Comparison of ENCODE assay signal across 25 cellular contexts in the genomic region with DNA sequence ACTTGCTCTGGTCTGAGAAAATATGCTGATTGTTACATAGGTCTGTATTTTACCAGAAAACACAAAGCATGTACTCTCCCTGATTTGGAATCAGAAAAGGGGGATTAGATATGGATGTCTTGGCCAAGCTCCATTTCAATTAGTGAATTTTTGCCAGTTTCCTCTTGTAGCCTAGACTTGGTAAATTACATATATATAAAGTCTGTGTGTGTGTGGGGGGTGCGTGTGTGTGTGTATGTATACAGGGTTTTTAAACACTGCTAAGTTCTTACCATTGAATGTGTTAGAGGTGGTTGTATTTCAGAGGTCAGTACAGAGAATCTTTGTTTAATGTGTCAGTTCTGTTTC. TPM values are rescaled to one million over a fixed set of nuclear protein-coding genes. Genes with fewer than 3 reads are reported as not detected.
DNase-seq lines count a peak whose midpoint lies in the region; ATAC-seq, FAIRE-seq and TF ChIP-seq lines count a peak whose summit lies in the region.
"Had no signal": no experiment of that assay in that cellular context is flagged by ENCODE, and none has a peak within 500 bp of the region (broad histone marks: within the 10 kb centered on the region; RNA-seq: fewer than 3 reads in every experiment).

No MANE protein-coding gene starts in this region.

- no peaks in the 10 kb centered on the region for H3K79me2 ChIP-seq in HepG2 (ENCODE audit: insufficient read depth, low read length)

- WGBS in HepG2 (ENCODE audit: low lambda C conversion rate), result 29% methylated on average over 1 of the region's 1 CpG
- WGBS in right lobe of liver (ENCODE audit: insufficient coverage, low coverage, low lambda C conversion rate, missing lambda C conversion rate), result 62% methylated on average over 1 of the region's 1 CpG

- in situ Hi-C loops in HepG2 (cut with HindIII; ENCODE audit: extremely low pct_ligation_motif_present, low pct_unique_long_range_greater_than_20kb), result loop anchor here (10.0 kb wide), 1 partner anchor 1132 kb away; no protein-coding TSS in a partner anchor

- TF ChIP-seq POLR2A in HepG2 (IDR thresholded peaks at IDR 0.05; ENCODE audit: insufficient read depth in 1 of 2, low read depth in 2 of 2, low read length in 2 of 2), result no peak
- TF ChIP-seq POLR2A in right lobe of liver (IDR thresholded peaks at IDR 0.05), result no peak

- H3K27ac Mint-ChIP-seq in endothelial cell (ENCODE audit: unreplicated experiment), result peak overlapping the region; percentile 49
- H3K27ac Mint-ChIP-seq: activated naive CD8-positive, alpha-beta T cell; CD4-positive, alpha-beta memory T cell had no signal

- intact Hi-C loops in HepG2 (cut with micrococcal nuclease; ENCODE audit: unreplicated experiment) (loop anchor here (2.0 to 10.0 kb wide), 2 partner anchors 86 to 412 kb away; no protein-coding TSS in a partner anchor), right lobe of liver (cut with DNase I) (no loop called here)

- ATAC-seq in HepG2 (no peak), right lobe of liver (no peak), left lobe of liver (no peak)
- ATAC-seq: stimulated activated naive CD8-positive, alpha-beta T cell treated with anti-CD3 and anti-CD28 coated beads, Interleukin-15, Interleukin-2, amounts not matched to agents 100 U/mL and 50 U/mL, for 24 hours had no signal

- no peak overlapping the region for H3K4me3 Mint-ChIP-seq in endothelial cell (ENCODE audit: unreplicated experiment)
- H3K4me3 Mint-ChIP-seq: activated naive CD8-positive, alpha-beta T cell; CD4-positive, alpha-beta memory T cell had no signal

- H2AFZ ChIP-seq in HepG2 (ENCODE audit: low read length), result no peak overlapping the region
- H2AFZ ChIP-seq: PC-9 had no signal

- H3K27me3 ChIP-seq in HepG2 (ENCODE audit: control insufficient read depth in 1 of 2, insufficient read depth in 2 of 2, low read length in 2 of 2) (peaks cover 3 to 27% of the 10 kb centered on the region in 2 experiments; a peak in 4 of 5 replicates), right lobe of liver (peaks cover 0 to 18% of the 10 kb centered on the region in 2 donors), muscle layer of duodenum (ENCODE audit: low read depth, low read length) (peaks cover 33% of the 10 kb centered on the region)

- H3K36me3 ChIP-seq in HepG2 (replicated peaks in 1 of 2; ENCODE audit: control insufficient read depth in 1 of 2, insufficient read depth in 2 of 2, low read length in 2 of 2), result no peaks in the 10 kb centered on the region
- H3K36me3 ChIP-seq in right lobe of liver, result no peaks in the 10 kb centered on the region
- peaks cover 0 to 21% of the 10 kb centered on the region in 2 donors for H3K36me3 ChIP-seq in muscle layer of duodenum (ENCODE audit: control insufficient read depth in 1 of 2, insufficient read depth in 2 of 2, low read length in 2 of 2)
- H3K36me3 ChIP-seq: spleen had no signal

- FAIRE-seq in HepG2 (lab: Jason Lieb, UNC), result no peak
- no peak for FAIRE-seq in RCC 7860 (lab: Jason Lieb, UNC)
- FAIRE-seq: A204.1, endometrium, islet of Langerhans had no signal

- peak overlapping the region; percentile 74 for H3K4me2 ChIP-seq in HepG2 (ENCODE audit: low read depth, low read length)
- H3K4me2 ChIP-seq: PC-9 had no signal

- peaks cover 10% of the 10 kb centered on the region for H3K27me3 Mint-ChIP-seq in endothelial cell (ENCODE audit: unreplicated experiment)

- no peak for DNase-seq in HepG2 (ENCODE audit: low spot score)
- no peak for DNase-seq in right lobe of liver
- no peak for DNase-seq in endothelial cell (ENCODE audit: low spot score)
- no peak for DNase-seq in D341Med (ENCODE audit: low spot score)
- DNase-seq in left lobe of liver (ENCODE audit: low spot score), result no peak
- DNase-seq in stimulated activated CD4-positive, alpha-beta T cell treated with anti-CD3 and anti-CD28 coated beads, Interleukin-1b, Interleukin-23, amount 100 ng/mL, for 48 hours, result no peak
- DNase-seq in RCC 7860 (ENCODE audit: low spot score), result no peak
- DNase-seq: activated CD4-positive, alpha-beta T cell treated with anti-CD3 and anti-CD28 coated beads, Interleukin-2, amount 50 U/mL, for 4 hours; activated T-cell treated with anti-CD3 and anti-CD28 coated beads, Interleukin-2, amount 50 U/mL, for 1 hour; caudate nucleus; DND-41; HFFc6; KG1; NCI-H1048; NCI-H2081 treated with DMSO at 0.1 percent for 48 hours; NCI-H69; PC-9; spleen; stimulated activated naive CD8-positive, alpha-beta T cell treated with anti-CD3 and anti-CD28 coated beads, Interleukin-15, Interleukin-2, amounts not matched to agents 100 U/mL and 50 U/mL, for 24 hours had no signal

- H3K4me1 ChIP-seq in HepG2 (ENCODE audit: insufficient read depth, low read length), result peaks cover 52% of the 10 kb centered on the region
- H3K4me1 ChIP-seq in right lobe of liver, result peaks cover 0 to 19% (median 0%) of the 10 kb centered on the region in 4 donors
- peaks cover 0 to 30% of the 10 kb centered on the region in 2 donors for H3K4me1 ChIP-seq in muscle layer of duodenum (ENCODE audit: control insufficient read depth in 1 of 2, insufficient read depth in 2 of 2, low read length in 2 of 2)

- peaks cover 28% of the 10 kb centered on the region for H3K4me1 Mint-ChIP-seq in endothelial cell (ENCODE audit: unreplicated experiment)

- H3K27ac ChIP-seq in HepG2 (ENCODE audit: extremely low read length, insufficient read depth, low read length) (no peak overlapping the region), right lobe of liver (no peak overlapping the region), muscle layer of duodenum (ENCODE audit: low read length) (peak overlapping the region; percentile 69)
- H3K27ac ChIP-seq: PC-9, spleen had no signal

- no peaks in the 10 kb centered on the region for H3K9me3 Mint-ChIP-seq in endothelial cell (ENCODE audit: unreplicated experiment)
- H3K9me3 Mint-ChIP-seq: HFFc6 had no signal

- POLR2A ChIA-PET in HepG2 (lab: Yijun Ruan, JAX), result interaction anchor here (0.6 to 2.5 kb wide), 2 partner anchors 86 to 1198 kb away, joined by 3 to 13 read pairs; no protein-coding TSS in a partner anchor

- TF ChIP-seq EP300 in HepG2 (IDR thresholded peaks at IDR 0.05; ENCODE audit: low read depth in 2 of 2, low read length in 2 of 2), result no peak
- no peak for TF ChIP-seq EP300 in HepG2 (CRISPR knock-in tag; IDR thresholded peaks at IDR 0.05; ENCODE audit: borderline replicate concordance)

- H3K36me3 Mint-ChIP-seq in endothelial cell (ENCODE audit: low read depth, unreplicated experiment), result no peaks in the 10 kb centered on the region
- H3K36me3 Mint-ChIP-seq: activated naive CD8-positive, alpha-beta T cell; CD4-positive, alpha-beta memory T cell had no signal

- peak overlapping the region in 1 of 3 experiments; percentile 7; a peak in 1 of 6 replicates for H3K4me3 ChIP-seq in HepG2 (replicated peaks in 1 of 3; ENCODE audit: insufficient read depth in 1 of 3, low read depth in 2 of 3, low read length in 3 of 3)
- no peak overlapping the region for H3K4me3 ChIP-seq in right lobe of liver
- H3K4me3 ChIP-seq in muscle layer of duodenum (ENCODE audit: low read depth in 1 of 2, low read length in 2 of 2), result no peak overlapping the region
- H3K4me3 ChIP-seq: PC-9 had no signal

- H3K9ac ChIP-seq in HepG2 (ENCODE audit: insufficient read depth, low read depth, low read length), result no peak overlapping the region

- CTCF ChIA-PET in HepG2 (lab: Yijun Ruan, JAX; ENCODE audit: low intra/inter-chr PET ratio, low total read pairs), result interaction anchor here (1.1 kb wide), 1 partner anchor 88 kb away, joined by 3 read pairs; no protein-coding TSS in a partner anchor

- H3K9me3 ChIP-seq in HepG2 (ENCODE audit: low read length) (no peaks in the 10 kb centered on the region), right lobe of liver (no peaks in the 10 kb centered on the region), muscle layer of duodenum (ENCODE audit: control insufficient read depth in 1 of 2, low read length in 2 of 2) (no peaks in the 10 kb centered on the region)
- H3K9me3 ChIP-seq: spleen had no signal

- no TSS peak for BruUV-seq in HepG2 (replicated peaks; lab: Mats Ljungman, UMichigan)

- no peaks in the 10 kb centered on the region for H4K20me1 ChIP-seq in HepG2 (ENCODE audit: insufficient read depth, low read length)

- TF ChIP-seq RAD21 in HepG2 (CRISPR knock-in tag; IDR thresholded peaks at IDR 0.05), result no peak

- TF ChIP-seq CTCF in HepG2 (CRISPR knock-in tag; IDR thresholded peaks at IDR 0.05) (no peak), right lobe of liver (IDR thresholded peaks at IDR 0.05) (no peak), endothelial cell (IDR thresholded peaks at IDR 0.05; ENCODE audit: unreplicated experiment) (no peak)

TF ChIP-seq in HepG2, 621 proteins besides CTCF, POLR2A, EP300 and RAD21 (continues in another document):
- TF ChIP-seq ZNF432 (CRISPR knock-in tag; IDR thresholded peaks at IDR 0.05; ENCODE audit: borderline replicate concordance) (no peak), ZFY (CRISPR knock-in tag; IDR thresholded peaks at IDR 0.05) (no peak), GATAD2A (CRISPR knock-in tag; IDR thresholded peaks at IDR 0.05) (0 out of 2 replicates have a peak, but pooled peaks have one; percentile 14), KLF11 (CRISPR knock-in tag; IDR thresholded peaks at IDR 0.05) (no peak)

RNA-seq across cellular contexts. Expression of a gene that starts 4.9 kb away (rescaled TPM):
- total RNA-seq in HepG2 (2016; rRNA removed; fragmentation: Illumina TruSeq; extraction: Trizol) (0.83 and 1.2 TPM in 2 replicates), right lobe of liver (10 to 100 TPM in 2 of 6 experiments, 1 to 10 TPM in 4; 3.8 to 13.8 (median 6.0) TPM), endothelial cell (ENCODE audit: unreplicated experiment) (203 TPM), left lobe of liver (2.3 TPM)
- total RNA-seq in HepG2 (2016; cell fraction: cytosol; rRNA removed; fragmentation: Illumina TruSeq; extraction: Trizol; ENCODE audit: low read depth), result 0.09 TPM in 1 of 2 replicates, not detected in the other
- 0.39 and 1.3 TPM in 2 replicates for total RNA-seq in HepG2 (2016; cell fraction: insoluble cytoplasmic fraction; rRNA removed; fragmentation: Illumina TruSeq; extraction: Trizol)
- total RNA-seq in HepG2 (2016; cell fraction: membrane; rRNA removed; fragmentation: Illumina TruSeq; extraction: Trizol), result 0.10 and 0.28 TPM in 2 replicates
- total RNA-seq in HepG2 (2016; cell fraction: nucleus; rRNA removed; fragmentation: Illumina TruSeq; extraction: Trizol), result 4.4 and 4.8 TPM in 2 replicates
- 3.5 and 3.7 TPM in 2 replicates for polyA plus RNA-seq in HepG2 (2011; rRNA removed)
- polyA plus RNA-seq in HepG2 (2011; cell fraction: cytosol; rRNA removed), result 2.2 and 3.5 TPM in 2 replicates
- 2.8 and 4.2 TPM in 2 replicates for polyA plus RNA-seq in HepG2 (2011; cell fraction: nucleus; rRNA removed)
- polyA plus RNA-seq in HepG2 (2012), result 7.1 and 8.0 TPM in 2 replicates
- 0.06 TPM in 1 of 2 replicates, not detected in the other for polyA plus RNA-seq in HepG2 (2016; cell fraction: cytosol; fragmentation: Illumina TruSeq; extraction: Trizol; ENCODE audit: low read depth)
- polyA plus RNA-seq in HepG2 (2016; cell fraction: insoluble cytoplasmic fraction; fragmentation: Illumina TruSeq; extraction: Trizol; ENCODE audit: low read depth), result 0.19 and 0.81 TPM in 2 replicates
- polyA plus RNA-seq in HepG2 (2016; cell fraction: membrane; fragmentation: Illumina TruSeq; extraction: Trizol; ENCODE audit: low read depth), result 0.08 TPM in 1 of 2 replicates, not detected in the other
- polyA plus RNA-seq in HepG2 (2016; cell fraction: nucleus; fragmentation: Illumina TruSeq; extraction: Trizol; ENCODE audit: insufficient read depth, low read depth), result 3.3 TPM in 2 replicates
- polyA minus RNA-seq in HepG2 (2011; rRNA and poly(A)+ RNA removed; ENCODE audit: low replicate concordance), result 0.19 and 16.8 TPM in 2 replicates
- polyA minus RNA-seq in HepG2 (2011; cell fraction: cytosol; rRNA and poly(A)+ RNA removed), result 3.9 and 9.6 TPM in 2 replicates
- polyA minus RNA-seq in HepG2 (2011; cell fraction: nucleus; rRNA and poly(A)+ RNA removed), result 10.7 and 12.3 TPM in 2 replicates

Comparison
In these comparisons a context has a peak if more than half of its experiments do, and no peak if none do; other contexts are left out.
1. RNA of a gene that starts 4.9 kb away (total RNA-seq): 203 TPM in endothelial cell (single experiment); 3.8 to 13.8 TPM in right lobe of liver, 2.3 TPM in left lobe of liver (single experiment) and 0.09 to 4.8 TPM in HepG2; every median in the first group is over 10 times any median in the second.